1 cellular context compared by ENCODE assay signal in genomic region chr6:33364460-33365231, GRCh38.
TF ChIP-seq lines count a peak whose summit lies in the region.
"Not testable (repeated sequence)": the region's sequence is repeated elsewhere in the genome, so short reads cannot be mapped to it uniquely, and the experiment has no call there.

No MANE protein-coding gene starts in this region.

TF ChIP-seq in K562, 482 proteins besides CTCF, POLR2A, EP300 and RAD21 (continues in another document):
- TF ChIP-seq, protein P1, sequence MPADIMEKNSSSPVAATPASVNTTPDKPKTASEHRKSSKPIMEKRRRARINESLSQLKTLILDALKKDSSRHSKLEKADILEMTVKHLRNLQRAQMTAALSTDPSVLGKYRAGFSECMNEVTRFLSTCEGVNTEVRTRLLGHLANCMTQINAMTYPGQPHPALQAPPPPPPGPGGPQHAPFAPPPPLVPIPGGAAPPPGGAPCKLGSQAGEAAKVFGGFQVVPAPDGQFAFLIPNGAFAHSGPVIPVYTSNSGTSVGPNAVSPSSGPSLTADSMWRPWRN (IDR thresholded peaks at IDR 0.05; ENCODE audit: low read depth) = peak; percentile 91
- TF ChIP-seq, protein P2, sequence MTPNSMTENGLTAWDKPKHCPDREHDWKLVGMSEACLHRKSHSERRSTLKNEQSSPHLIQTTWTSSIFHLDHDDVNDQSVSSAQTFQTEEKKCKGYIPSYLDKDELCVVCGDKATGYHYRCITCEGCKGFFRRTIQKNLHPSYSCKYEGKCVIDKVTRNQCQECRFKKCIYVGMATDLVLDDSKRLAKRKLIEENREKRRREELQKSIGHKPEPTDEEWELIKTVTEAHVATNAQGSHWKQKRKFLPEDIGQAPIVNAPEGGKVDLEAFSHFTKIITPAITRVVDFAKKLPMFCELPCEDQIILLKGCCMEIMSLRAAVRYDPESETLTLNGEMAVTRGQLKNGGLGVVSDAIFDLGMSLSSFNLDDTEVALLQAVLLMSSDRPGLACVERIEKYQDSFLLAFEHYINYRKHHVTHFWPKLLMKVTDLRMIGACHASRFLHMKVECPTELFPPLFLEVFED (CRISPR knock-in tag; conservative IDR thresholded peaks at IDR 0.05) = 0 out of 2 replicates have a peak, but pooled peaks have one; percentile 26
- peak; percentile 46; the same call in 1 of the 2 replicates for TF ChIP-seq ZNF592 (IDR thresholded peaks at IDR 0.05)
- TF ChIP-seq NRF1 (conservative IDR thresholded peaks at IDR 0.05 in 1 of 2, IDR thresholded peaks at IDR 0.05 in 1 of 2) = peak; percentile 47 to 59; a peak in 3 of 4 replicates
- TF ChIP-seq ARID1B (IDR thresholded peaks at IDR 0.05) = peak; percentile 36; the same call in 1 of the 2 replicates
- TF ChIP-seq JUND (IDR thresholded peaks at IDR 0.05; ENCODE audit: borderline replicate concordance, low read depth, low read length) = peak; percentile 49; the same call in 1 of the 2 replicates
- not testable (repeated sequence) for TF ChIP-seq JUND (tag; IDR thresholded peaks at IDR 0.05; ENCODE audit: borderline replicate concordance, low read depth, low read length); MYC (CRISPR knock-in tag; IDR thresholded peaks at IDR 0.05; ENCODE audit: borderline replicate concordance, low read depth); ATF1 (CRISPR knock-in tag; IDR thresholded peaks at IDR 0.05)
- peak in 1 of 3 experiments; percentile 11 for TF ChIP-seq YY1 (IDR thresholded peaks at IDR 0.05; ENCODE audit: borderline replicate concordance in 1 of 3, control insufficient read depth in 1 of 3, extremely low read depth in 1 of 3, insufficient read depth in 3 of 3, insufficient read length in 1 of 3, insufficient replicate concordance in 2 of 3, low read depth in 1 of 3, low read length in 2 of 3)
- 0 out of 2 replicates have a peak, but pooled peaks have one; percentile 16 for TF ChIP-seq SOX6 (IDR thresholded peaks at IDR 0.05)
- TF ChIP-seq PHF20 (IDR thresholded peaks at IDR 0.05; ENCODE audit: partially characterized antibody) = peak; percentile 6
- 0 out of 2 replicates have a peak, but pooled peaks have one; percentile 17 for TF ChIP-seq GABPB1 (CRISPR knock-in tag; IDR thresholded peaks at IDR 0.05)
- TF ChIP-seq ZBTB2 (IDR thresholded peaks at IDR 0.05) = 0 out of 2 replicates have a peak, but pooled peaks have one; percentile 8
- 0 out of 2 replicates have a peak, but pooled peaks have one; percentile 26 for TF ChIP-seq MYC (IDR thresholded peaks at IDR 0.05; ENCODE audit: low read depth, low read length)
- peak; percentile 23; the same call in 1 of the 2 replicates for TF ChIP-seq GATAD2A (IDR thresholded peaks at IDR 0.05)
- TF ChIP-seq, protein P3, sequence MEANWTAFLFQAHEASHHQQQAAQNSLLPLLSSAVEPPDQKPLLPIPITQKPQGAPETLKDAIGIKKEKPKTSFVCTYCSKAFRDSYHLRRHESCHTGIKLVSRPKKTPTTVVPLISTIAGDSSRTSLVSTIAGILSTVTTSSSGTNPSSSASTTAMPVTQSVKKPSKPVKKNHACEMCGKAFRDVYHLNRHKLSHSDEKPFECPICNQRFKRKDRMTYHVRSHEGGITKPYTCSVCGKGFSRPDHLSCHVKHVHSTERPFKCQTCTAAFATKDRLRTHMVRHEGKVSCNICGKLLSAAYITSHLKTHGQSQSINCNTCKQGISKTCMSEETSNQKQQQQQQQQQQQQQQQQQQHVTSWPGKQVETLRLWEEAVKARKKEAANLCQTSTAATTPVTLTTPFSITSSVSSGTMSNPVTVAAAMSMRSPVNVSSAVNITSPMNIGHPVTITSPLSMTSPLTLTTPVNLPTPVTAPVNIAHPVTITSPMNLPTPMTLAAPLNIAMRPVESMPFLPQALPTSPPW (CRISPR knock-in tag; IDR thresholded peaks at IDR 0.05) = peak; percentile 63; the same call in 1 of the 2 replicates
- TF ChIP-seq ZBTB7A (IDR thresholded peaks at IDR 0.05; ENCODE audit: borderline replicate concordance, control insufficient read depth, low read depth, low read length) = peak; percentile 32; the same call in 1 of the 2 replicates
- 0 out of 2 replicates have a peak, but pooled peaks have one; percentile 24 for TF ChIP-seq SMARCE1 (IDR thresholded peaks at IDR 0.05)
- TF ChIP-seq L3MBTL2 (IDR thresholded peaks at IDR 0.05) = peak; percentile 82
- TF ChIP-seq, protein P4, sequence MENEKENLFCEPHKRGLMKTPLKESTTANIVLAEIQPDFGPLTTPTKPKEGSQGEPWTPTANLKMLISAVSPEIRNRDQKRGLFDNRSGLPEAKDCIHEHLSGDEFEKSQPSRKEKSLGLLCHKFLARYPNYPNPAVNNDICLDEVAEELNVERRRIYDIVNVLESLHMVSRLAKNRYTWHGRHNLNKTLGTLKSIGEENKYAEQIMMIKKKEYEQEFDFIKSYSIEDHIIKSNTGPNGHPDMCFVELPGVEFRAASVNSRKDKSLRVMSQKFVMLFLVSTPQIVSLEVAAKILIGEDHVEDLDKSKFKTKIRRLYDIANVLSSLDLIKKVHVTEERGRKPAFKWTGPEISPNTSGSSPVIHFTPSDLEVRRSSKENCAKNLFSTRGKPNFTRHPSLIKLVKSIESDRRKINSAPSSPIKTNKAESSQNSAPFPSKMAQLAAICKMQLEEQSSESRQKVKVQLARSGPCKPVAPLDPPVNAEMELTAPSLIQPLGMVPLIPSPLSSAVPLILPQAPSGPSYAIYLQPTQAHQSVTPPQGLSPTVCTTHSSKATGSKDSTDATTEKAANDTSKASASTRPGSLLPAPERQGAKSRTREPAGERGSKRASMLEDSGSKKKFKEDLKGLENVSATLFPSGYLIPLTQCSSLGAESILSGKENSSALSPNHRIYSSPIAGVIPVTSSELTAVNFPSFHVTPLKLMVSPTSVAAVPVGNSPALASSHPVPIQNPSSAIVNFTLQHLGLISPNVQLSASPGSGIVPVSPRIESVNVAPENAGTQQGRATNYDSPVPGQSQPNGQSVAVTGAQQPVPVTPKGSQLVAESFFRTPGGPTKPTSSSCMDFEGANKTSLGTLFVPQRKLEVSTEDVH (IDR thresholded peaks at IDR 0.05; ENCODE audit: low read depth, partially characterized antibody) = peak; percentile 32
- TF ChIP-seq, protein P5, sequence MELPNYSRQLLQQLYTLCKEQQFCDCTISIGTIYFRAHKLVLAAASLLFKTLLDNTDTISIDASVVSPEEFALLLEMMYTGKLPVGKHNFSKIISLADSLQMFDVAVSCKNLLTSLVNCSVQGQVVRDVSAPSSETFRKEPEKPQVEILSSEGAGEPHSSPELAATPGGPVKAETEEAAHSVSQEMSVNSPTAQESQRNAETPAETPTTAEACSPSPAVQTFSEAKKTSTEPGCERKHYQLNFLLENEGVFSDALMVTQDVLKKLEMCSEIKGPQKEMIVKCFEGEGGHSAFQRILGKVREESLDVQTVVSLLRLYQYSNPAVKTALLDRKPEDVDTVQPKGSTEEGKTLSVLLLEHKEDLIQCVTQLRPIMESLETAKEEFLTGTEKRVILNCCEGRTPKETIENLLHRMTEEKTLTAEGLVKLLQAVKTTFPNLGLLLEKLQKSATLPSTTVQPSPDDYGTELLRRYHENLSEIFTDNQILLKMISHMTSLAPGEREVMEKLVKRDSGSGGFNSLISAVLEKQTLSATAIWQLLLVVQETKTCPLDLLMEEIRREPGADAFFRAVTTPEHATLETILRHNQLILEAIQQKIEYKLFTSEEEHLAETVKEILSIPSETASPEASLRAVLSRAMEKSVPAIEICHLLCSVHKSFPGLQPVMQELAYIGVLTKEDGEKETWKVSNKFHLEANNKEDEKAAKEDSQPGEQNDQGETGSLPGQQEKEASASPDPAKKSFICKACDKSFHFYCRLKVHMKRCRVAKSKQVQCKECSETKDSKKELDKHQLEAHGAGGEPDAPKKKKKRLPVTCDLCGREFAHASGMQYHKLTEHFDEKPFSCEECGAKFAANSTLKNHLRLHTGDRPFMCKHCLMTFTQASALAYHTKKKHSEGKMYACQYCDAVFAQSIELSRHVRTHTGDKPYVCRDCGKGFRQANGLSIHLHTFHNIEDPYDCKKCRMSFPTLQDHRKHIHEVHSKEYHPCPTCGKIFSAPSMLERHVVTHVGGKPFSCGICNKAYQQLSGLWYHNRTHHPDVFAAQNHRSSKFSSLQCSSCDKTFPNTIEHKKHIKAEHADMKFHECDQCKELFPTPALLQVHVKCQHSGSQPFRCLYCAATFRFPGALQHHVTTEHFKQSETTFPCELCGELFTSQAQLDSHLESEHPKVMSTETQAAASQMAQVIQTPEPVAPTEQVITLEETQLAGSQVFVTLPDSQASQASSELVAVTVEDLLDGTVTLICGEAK (IDR thresholded peaks at IDR 0.05) = peak; percentile 78
- TF ChIP-seq, protein P5 (CRISPR knock-in tag; IDR thresholded peaks at IDR 0.05) = not testable (repeated sequence)
- peak; percentile 70; the same call in 1 of the 2 replicates for TF ChIP-seq ZNF589 (CRISPR knock-in tag; IDR thresholded peaks at IDR 0.05; ENCODE audit: low read depth)
- TF ChIP-seq ZFX (CRISPR knock-in tag; IDR thresholded peaks at IDR 0.05) = peak; percentile 63; the same call in 1 of the 2 replicates
- 0 out of 2 replicates have a peak, but pooled peaks have one; percentile 44 for TF ChIP-seq ATF7 (IDR thresholded peaks at IDR 0.05)
- TF ChIP-seq SMARCA4 (IDR thresholded peaks at IDR 0.05) = peak; percentile 75
- 0 out of 2 replicates have a peak, but pooled peaks have one; percentile 61 for TF ChIP-seq LCOR (CRISPR knock-in tag; IDR thresholded peaks at IDR 0.05)
- 0 out of 2 replicates have a peak, but pooled peaks have one; percentile 34 for TF ChIP-seq ZNF644 (tag; IDR thresholded peaks at IDR 0.05; ENCODE audit: low read depth)
- TF ChIP-seq ATF1 (tag; IDR thresholded peaks at IDR 0.05) = 0 out of 2 replicates have a peak, but pooled peaks have one; percentile 28
- peak; percentile 19; the same call in 1 of the 2 replicates for TF ChIP-seq EP400 (IDR thresholded peaks at IDR 0.05)
- TF ChIP-seq, protein P6, sequence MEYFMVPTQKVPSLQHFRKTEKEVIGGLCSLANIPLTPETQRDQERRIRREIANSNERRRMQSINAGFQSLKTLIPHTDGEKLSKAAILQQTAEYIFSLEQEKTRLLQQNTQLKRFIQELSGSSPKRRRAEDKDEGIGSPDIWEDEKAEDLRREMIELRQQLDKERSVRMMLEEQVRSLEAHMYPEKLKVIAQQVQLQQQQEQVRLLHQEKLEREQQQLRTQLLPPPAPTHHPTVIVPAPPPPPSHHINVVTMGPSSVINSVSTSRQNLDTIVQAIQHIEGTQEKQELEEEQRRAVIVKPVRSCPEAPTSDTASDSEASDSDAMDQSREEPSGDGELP (CRISPR knock-in tag; IDR thresholded peaks at IDR 0.05; ENCODE audit: borderline replicate concordance) = peak; percentile 56; the same call in 1 of the 2 replicates
- TF ChIP-seq ZNF384 (IDR thresholded peaks at IDR 0.05; ENCODE audit: low read depth, low read length) = peak; percentile 95
